Comparison of ENCODE assay signal across 10 cellular contexts in the genomic region with DNA sequence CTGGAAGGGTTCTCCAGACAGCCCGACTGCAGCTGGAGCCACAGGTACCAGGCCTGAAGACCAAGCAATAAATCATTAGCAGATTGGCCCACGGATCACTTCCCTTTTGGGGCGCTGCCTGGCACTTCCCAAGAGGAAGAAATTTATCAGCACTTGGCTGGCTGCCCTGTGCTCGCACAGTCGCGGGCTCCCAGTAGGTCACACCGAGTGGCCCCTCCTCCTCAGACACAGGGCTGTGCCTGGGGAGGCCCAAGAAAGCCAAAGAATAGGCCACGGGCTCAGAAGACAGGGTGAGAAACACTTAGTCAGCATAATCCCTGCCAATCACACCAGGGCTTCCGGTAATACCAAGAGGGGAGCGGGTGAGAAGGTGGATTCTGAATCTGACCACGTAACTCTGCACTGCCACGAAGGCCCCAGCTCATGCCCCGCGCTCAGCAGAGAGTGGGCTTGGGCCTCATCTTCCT.
A peak's percentile ranks its signal among the peaks of the same experiment; 100 is the strongest.
DNase-seq lines count a peak whose midpoint lies in the region; ATAC-seq and TF ChIP-seq lines count a peak whose summit lies in the region.
"Had no signal": no experiment of that assay in that cellular context is flagged by ENCODE, and none has a peak within 500 bp of the region (broad histone marks: within the 10 kb centered on the region; RNA-seq: fewer than 3 reads in every experiment).

No MANE protein-coding gene starts in this region.

- 17 to 28% methylated on average over 1 to 14 of the region's 14 CpGs for WGBS in body of pancreas, 2 donors

- intact Hi-C loops in body of pancreas (cut with DNase I): no loop called here

- H3K4me3 ChIP-seq in MG63 (no peak overlapping the region), body of pancreas (no peak overlapping the region)

- no peaks in the 10 kb centered on the region for H3K36me3 ChIP-seq in MG63
- no peaks in the 10 kb centered on the region for H3K36me3 ChIP-seq in body of pancreas (replicated peaks in 1 of 2; ENCODE audit: insufficient read depth in 1 of 2, low read depth in 2 of 2)

- H3K9me3 ChIP-seq in MG63 (no peaks in the 10 kb centered on the region), body of pancreas (no peaks in the 10 kb centered on the region)

- in situ Hi-C loops in ACHN (cut with HindIII; ENCODE audit: low pct_ligation_motif_present, low pct_unique_long_range_greater_than_20kb, low sequenced_read_pairs): no loop called here

- no peaks in the 10 kb centered on the region for H3K27me3 ChIP-seq in MG63
- H3K27me3 ChIP-seq in body of pancreas: no peaks in the 10 kb centered on the region

- TF ChIP-seq POLR2A in body of pancreas (IDR thresholded peaks at IDR 0.05): no peak

- peak; percentile 85 for ATAC-seq in body of pancreas

- H3K27ac ChIP-seq in body of pancreas: peak overlapping the region in 2 of 4 donors; percentile 19 to 22

- peaks cover 12% of the 10 kb centered on the region for H3K4me1 ChIP-seq in body of pancreas

- DNase-seq in ACHN (peak; percentile 72), MG63 (peak; percentile 65), body of pancreas (peak; percentile 54 to 79 (median 76)), mucosa of gallbladder (ENCODE audit: low spot score) (peak; percentile 94), AG08395 (ENCODE audit: low spot score) (no peak), GOT3 (lab: John Stamatoyannopoulos, UW) (no peak), NCI-H2196 (lab: John Stamatoyannopoulos, UW; ENCODE audit: unreplicated experiment) (no peak), GM19240 (ENCODE audit: insufficient read length, low spot score) (no peak)
- DNase-seq: KG1, T1000 had no signal

- TF ChIP-seq CTCF in body of pancreas (IDR thresholded peaks at IDR 0.05): no peak

Comparison
In these comparisons a context has a peak if more than half of its experiments do, and no peak if none do; other contexts are left out.
1. DNase-seq: peak in ACHN (single experiment), MG63 (single experiment), body of pancreas (4 of 4) and mucosa of gallbladder (single experiment); none in AG08395 (single experiment), GOT3 (single experiment), NCI-H2196 (single experiment) and GM19240 (single experiment).